8 cellular contexts compared by ENCODE assay signal in genomic region chr1:230067871-230068814, GRCh38. TPM values are rescaled to one million over a fixed set of nuclear protein-coding genes. Genes with fewer than 3 reads are reported as not detected.
DNase-seq lines count a peak whose midpoint lies in the region; ATAC-seq, FAIRE-seq and TF ChIP-seq lines count a peak whose summit lies in the region.

No MANE protein-coding gene starts in this region.

- H3K4me1 ChIP-seq in A673 (ENCODE audit: insufficient read depth, low read length, poor library complexity, severe bottlenecking) = peaks cover 28% of the 10 kb centered on the region
- H3K4me1 ChIP-seq in SJSA1 (replicated peaks) = peaks cover 34% of the 10 kb centered on the region

- H3K36me3 ChIP-seq in A673 (ENCODE audit: insufficient read depth, low read length, poor library complexity, severe bottlenecking) (no peaks in the 10 kb centered on the region), SJSA1 (peaks cover 8% of the 10 kb centered on the region; the same call in 1 of the 2 replicates)

- peak; percentile 21; the same call in 1 of the 2 replicates for TF ChIP-seq CTCF in A673 (conservative IDR thresholded peaks at IDR 0.05; ENCODE audit: low read depth, low read length)
- TF ChIP-seq CTCF in brain (conservative IDR thresholded peaks at IDR 0.05) = no peak
- peak; percentile 13 for TF ChIP-seq CTCF in retinal pigment epithelial cell (conservative IDR thresholded peaks at IDR 0.05; ENCODE audit: low read depth, low read length)

- no peaks in the 10 kb centered on the region for H3K36me3 Mint-ChIP-seq in brain

- DNase-seq in A673 (ENCODE audit: low spot score) = peak; percentile 38
- peak; percentile 29 for DNase-seq in GM19239 (ENCODE audit: insufficient read length, low spot score)
- peak in 1 of 2 experiments; percentile 60 for DNase-seq in SJSA1 (ENCODE audit: low read depth in 1 of 2, low spot score in 2 of 2)
- no peak for DNase-seq in retinal pigment epithelial cell (ENCODE audit: low read depth)
- no peak for DNase-seq in effector CD4-positive, alpha-beta T cell

- H3K27me3 ChIP-seq in A673 (replicated peaks; ENCODE audit: insufficient read depth, low read depth, low read length, poor library complexity) (no peaks in the 10 kb centered on the region), SJSA1 (replicated peaks) (no peaks in the 10 kb centered on the region)

- peak overlapping the region; percentile 96 for H3K4me3 ChIP-seq in A673 (ENCODE audit: low read depth, low read length, poor library complexity, severe bottlenecking)
- H3K4me3 ChIP-seq in SJSA1 = peak overlapping the region; percentile 77
- peak overlapping the region; percentile 86 for H3K4me3 ChIP-seq in iPS-18c (ENCODE audit: insufficient read depth, low read depth, low read length)
- peak overlapping the region; percentile 90 for H3K4me3 ChIP-seq in retinal pigment epithelial cell (ENCODE audit: low read length)

- CTCF ChIA-PET in A673 (lab: Charles Lee) = no interaction called here

- BruUV-seq in A673 (replicated peaks; lab: Mats Ljungman, UMichigan) = no TSS peak

- peak overlapping the region; percentile 66 to 97 (median 90) for H3K27ac Mint-ChIP-seq in brain

- peaks cover 56% of the 10 kb centered on the region for H3K4me1 Mint-ChIP-seq in brain

- H3K27ac ChIP-seq in A673 (ENCODE audit: low read depth, low read length, poor library complexity, severe bottlenecking) (peak overlapping the region; percentile 79), SJSA1 (peak overlapping the region; percentile 60)

- peaks cover 6% of the 10 kb centered on the region for H3K27me3 Mint-ChIP-seq in brain

- POLR2A ChIA-PET in A673 (lab: Charles Lee; ENCODE audit: low non-redundant PET) = no interaction called here

- peak; percentile 80 for FAIRE-seq in GM19239 (lab: Jason Lieb, UNC)

- peak overlapping the region; percentile 80 to 95 (median 91) for H3K4me3 Mint-ChIP-seq in brain

- H3K9me3 Mint-ChIP-seq in brain = peaks cover 2 to 12% (median 6%) of the 10 kb centered on the region in 5 experiments

- intact Hi-C loops in A673 (cut with micrococcal nuclease; ENCODE audit: unreplicated experiment) = loop anchor here (2.0 to 10.0 kb wide), 2 partner anchors 99 to 167 kb away; no protein-coding TSS in a partner anchor

- ATAC-seq in HG02973 (IDR thresholded peaks at IDR 0.05; ENCODE audit: unreplicated experiment) = no peak

- no peaks in the 10 kb centered on the region for H3K9me3 ChIP-seq in A673 (ENCODE audit: low read depth, low read length, poor library complexity, severe bottlenecking)
- no peaks in the 10 kb centered on the region for H3K9me3 ChIP-seq in SJSA1 (replicated peaks)
- no peaks in the 10 kb centered on the region for H3K9me3 ChIP-seq in iPS-18c (ENCODE audit: control insufficient read depth, insufficient read depth, low read length)

RNA-seq across cellular contexts. Expression of gene GALNT2, which starts 1.1 kb away (rescaled TPM):
- total RNA-seq in A673 (2021) = 80.5 and 94.6 TPM in 2 replicates
- 54.6 and 62.5 TPM in 2 replicates for total RNA-seq in SJSA1 (2014; rRNA removed; shearing (Covaris generic))
- polyA plus RNA-seq in brain (ENCODE audit: insufficient read depth, low read depth, low replicate concordance) = 25.3 TPM

Comparison
In these comparisons a context has a peak if more than half of its experiments do, and no peak if none do; other contexts are left out.
1. DNase-seq: peak in A673 (single experiment) and GM19239 (single experiment); none in retinal pigment epithelial cell (single experiment) and effector CD4-positive, alpha-beta T cell (single experiment).
2. CTCF ChIP-seq: peak in A673 (single experiment) and retinal pigment epithelial cell (single experiment); none in brain (0 of 2).
3. Peak in every context shown above with its lines, with median percentiles within 50 percentile points of each other: H3K4me3 ChIP-seq.